8 cellular contexts compared by ENCODE assay signal in the genomic region with DNA sequence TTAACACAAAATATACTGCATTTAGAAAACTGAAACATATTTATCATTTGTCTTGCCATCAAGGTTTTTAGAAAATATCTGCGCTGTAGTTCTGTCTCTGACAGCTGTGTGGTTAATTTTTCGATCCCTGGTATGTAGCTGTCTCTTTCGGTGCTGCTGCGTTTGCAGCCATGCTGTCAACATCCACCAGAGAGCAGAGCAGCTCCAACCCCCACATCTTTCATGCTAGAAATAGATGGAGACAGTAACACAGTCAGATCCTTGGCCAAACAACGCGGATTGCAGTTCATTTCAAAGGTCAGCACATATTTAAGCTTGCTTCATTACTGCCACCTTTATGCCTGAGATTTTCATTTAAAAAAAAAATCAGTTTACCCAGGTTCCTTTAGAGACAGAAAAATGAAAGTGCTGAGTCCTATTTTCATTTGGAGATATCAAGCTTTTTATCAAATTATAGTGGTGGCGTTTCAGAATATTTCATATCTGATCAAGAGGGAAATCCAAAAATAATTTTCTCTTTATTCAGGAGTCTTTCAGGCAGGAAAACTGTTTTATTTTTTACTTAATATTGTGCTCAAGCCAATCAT.
DNase-seq lines count a peak whose midpoint lies in the region; ATAC-seq lines count a peak whose summit lies in the region.

No MANE protein-coding gene starts in this region.

- no peaks in the 10 kb centered on the region for H3K36me3 ChIP-seq in adipocyte (ENCODE audit: control insufficient read depth, insufficient read depth, low read length, severe bottlenecking)

- H3K4me1 ChIP-seq in adipocyte (ENCODE audit: control insufficient read depth, insufficient read depth, low read length), result peaks cover 5% of the 10 kb centered on the region

- H3K27me3 ChIP-seq in adipocyte (replicated peaks; ENCODE audit: control insufficient read depth, insufficient read depth, low read length), result no peaks in the 10 kb centered on the region

- DNase-seq in A172 (ENCODE audit: low spot score), result peak; percentile 13
- peak; percentile 14 for DNase-seq in NCI-H1105 (lab: John Stamatoyannopoulos, UW)
- peak; percentile 22 for DNase-seq in adipocyte (ENCODE audit: low read depth)
- DNase-seq in kidney glomerular epithelial cell (lab: John Stamatoyannopoulos, UW), result peak; percentile 23
- DNase-seq in effector CD4-positive, alpha-beta T cell, result no peak
- no peak for DNase-seq in T-helper 2 cell
- DNase-seq in activated CD8-positive, alpha-beta memory T cell treated with anti-CD3 and anti-CD28 coated beads, Interleukin-2, amount 50 U/mL, for 4 hours, result no peak

- H3K4me3 ChIP-seq in adipocyte (ENCODE audit: low read length), result peak overlapping the region; percentile 54

- H3K9me3 ChIP-seq in adipocyte (ENCODE audit: control insufficient read depth, low read length), result no peaks in the 10 kb centered on the region

- peak; percentile 54 for ATAC-seq in GM18511 (IDR thresholded peaks at IDR 0.05; ENCODE audit: unreplicated experiment)

- H3K9ac ChIP-seq in adipocyte (ENCODE audit: low read length), result no peak overlapping the region

Comparison
In these comparisons a context has a peak if more than half of its experiments do, and no peak if none do; other contexts are left out.
1. DNase-seq: peak in A172 (single experiment), NCI-H1105 (single experiment), adipocyte (single experiment) and kidney glomerular epithelial cell (single experiment); none in effector CD4-positive, alpha-beta T cell (single experiment), T-helper 2 cell (0 of 5) and activated CD8-positive, alpha-beta memory T cell treated with anti-CD3 and anti-CD28 coated beads, Interleukin-2, amount 50 U/mL, for 4 hours (single experiment).